9 cellular contexts compared by ENCODE assay signal in the genomic region with DNA sequence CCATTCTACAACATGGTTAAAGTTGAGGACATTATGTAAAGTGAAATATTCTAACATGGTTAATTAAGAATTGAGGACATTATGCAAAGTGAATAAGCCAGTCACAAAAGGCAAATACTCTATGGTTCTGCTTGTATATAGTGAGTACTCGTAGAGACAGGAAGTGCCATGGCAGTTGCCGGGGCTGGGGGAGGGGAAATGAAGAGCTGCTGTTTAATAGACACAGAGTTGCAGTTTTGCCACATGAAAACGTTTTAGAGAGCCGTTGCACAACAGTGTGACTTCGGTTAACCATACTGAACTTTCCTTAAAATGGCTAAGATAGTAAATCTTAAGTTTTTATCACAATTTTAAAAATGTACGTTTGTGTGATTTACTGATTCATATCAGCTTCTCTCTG.
A peak's percentile ranks its signal among the peaks of the same experiment; 100 is the strongest.
DNase-seq lines count a peak whose midpoint lies in the region; ATAC-seq and TF ChIP-seq lines count a peak whose summit lies in the region.
"Had no signal": no experiment of that assay in that cellular context is flagged by ENCODE, and none has a peak within 500 bp of the region (broad histone marks: within the 10 kb centered on the region; RNA-seq: fewer than 3 reads in every experiment).

No MANE protein-coding gene starts in this region.

- intact Hi-C loops in posterior vena cava (cut with DNase I) (no loop called here), testis (cut with DNase I; ENCODE audit: low total_unique reads) (no loop called here)

- no peak for TF ChIP-seq POLR2A in testis (IDR thresholded peaks at IDR 0.05)

- peak overlapping the region; percentile 39 to 74 (median 60) for H3K27ac Mint-ChIP-seq in CD4-positive, CD25-positive, alpha-beta regulatory T cell
- H3K27ac Mint-ChIP-seq in activated T-cell treated with anti-CD3 and anti-CD28 coated beads, Interleukin-2, amount 50 U/mL, for 72 hours: peak overlapping the region; percentile 66
- H3K27ac Mint-ChIP-seq in stimulated activated naive B cell treated with anti-CD40 and anti-IgM and Interleukin-4, amounts not matched to agents 10 μg/mL and 1 μg/mL and 100 μg/mL, for 72 hours: no peak overlapping the region
- H3K27ac Mint-ChIP-seq: B cell had no signal

- peaks cover 15% of the 10 kb centered on the region for H3K4me1 ChIP-seq in CD4-positive, CD25-positive, alpha-beta regulatory T cell (ENCODE audit: control insufficient read depth, insufficient read depth, low read length, poor library complexity, severe bottlenecking)
- no peaks in the 10 kb centered on the region for H3K4me1 ChIP-seq in testis

- peak; percentile 17 to 81 (median 71) for DNase-seq in CD4-positive, CD25-positive, alpha-beta regulatory T cell
- DNase-seq in SKM-1 treated with dmso at 0.1 percent for 144 hours (lab: John Stamatoyannopoulos, UW; ENCODE audit: unreplicated experiment) (peak; percentile 79), posterior vena cava (ENCODE audit: low spot score) (no peak), testis (no peak), GM19238 (ENCODE audit: insufficient read length, low spot score) (no peak)
- DNase-seq in activated T-cell treated with anti-CD3 and anti-CD28 coated beads, Interleukin-2, amount 50 U/mL, for 72 hours: peak; percentile 63 to 65
- peak; percentile 67 for DNase-seq in stimulated activated CD4-positive, alpha-beta T cell treated with anti-CD3 and anti-CD28 coated beads, Interleukin-15, amount 100 ng/mL, for 24 hours
- no peak for DNase-seq in stimulated activated naive B cell treated with anti-CD40 and anti-IgM and Interleukin-4, amounts not matched to agents 10 μg/mL and 1 μg/mL and 100 μg/mL, for 72 hours

- no peak for TF ChIP-seq CTCF in testis (IDR thresholded peaks at IDR 0.05)

- H3K9me3 ChIP-seq in CD4-positive, CD25-positive, alpha-beta regulatory T cell (ENCODE audit: control insufficient read depth in 2 of 2, low read length in 2 of 2): no peaks in the 10 kb centered on the region
- no peaks in the 10 kb centered on the region for H3K9me3 ChIP-seq in testis

- WGBS in testis, 2 donors: 67 to 89% methylated on average over 6 of the region's 6 CpGs

- peak; percentile 85 to 88 for ATAC-seq in CD4-positive, CD25-positive, alpha-beta regulatory T cell (ENCODE audit: low read depth in 2 of 2)
- ATAC-seq in activated T-cell treated with anti-CD3 and anti-CD28 coated beads, Interleukin-2, amount 50 U/mL, for 72 hours (replicated peaks in 1 of 2): peak; percentile 64 to 69
- ATAC-seq in stimulated activated naive B cell treated with anti-CD40 and anti-IgM and Interleukin-4, amounts not matched to agents 10 μg/mL and 1 μg/mL and 100 μg/mL, for 72 hours (replicated peaks): no peak

- H3K27me3 Mint-ChIP-seq in CD4-positive, CD25-positive, alpha-beta regulatory T cell: peaks cover 4% of the 10 kb centered on the region
- H3K27me3 Mint-ChIP-seq in activated T-cell treated with anti-CD3 and anti-CD28 coated beads, Interleukin-2, amount 50 U/mL, for 72 hours (ENCODE audit: low read depth): no peaks in the 10 kb centered on the region
- H3K27me3 Mint-ChIP-seq in stimulated activated naive B cell treated with anti-CD40 and anti-IgM and Interleukin-4, amounts not matched to agents 10 μg/mL and 1 μg/mL and 100 μg/mL, for 72 hours: peaks cover 0 to 12% of the 10 kb centered on the region in 2 donors

- peak overlapping the region; percentile 62 for H3K27ac ChIP-seq in CD4-positive, CD25-positive, alpha-beta regulatory T cell (ENCODE audit: insufficient read depth, low read length, poor library complexity, severe bottlenecking)
- H3K27ac ChIP-seq in testis: no peak overlapping the region

- peak overlapping the region in 3 of 4 donors; percentile 21 to 74 (median 61) for H3K4me3 Mint-ChIP-seq in CD4-positive, CD25-positive, alpha-beta regulatory T cell
- H3K4me3 Mint-ChIP-seq in activated T-cell treated with anti-CD3 and anti-CD28 coated beads, Interleukin-2, amount 50 U/mL, for 72 hours: peak overlapping the region; percentile 17 to 69
- H3K4me3 Mint-ChIP-seq in stimulated activated naive B cell treated with anti-CD40 and anti-IgM and Interleukin-4, amounts not matched to agents 10 μg/mL and 1 μg/mL and 100 μg/mL, for 72 hours: no peak overlapping the region
- H3K4me3 Mint-ChIP-seq: B cell had no signal

- H3K9me3 Mint-ChIP-seq in CD4-positive, CD25-positive, alpha-beta regulatory T cell: peaks cover 0 to 3% (median 0%) of the 10 kb centered on the region in 7 donors
- H3K9me3 Mint-ChIP-seq in activated T-cell treated with anti-CD3 and anti-CD28 coated beads, Interleukin-2, amount 50 U/mL, for 72 hours: peaks cover 3 to 9% of the 10 kb centered on the region in 2 donors
- H3K9me3 Mint-ChIP-seq in stimulated activated naive B cell treated with anti-CD40 and anti-IgM and Interleukin-4, amounts not matched to agents 10 μg/mL and 1 μg/mL and 100 μg/mL, for 72 hours: peaks cover 2 to 7% of the 10 kb centered on the region in 2 donors

- no peaks in the 10 kb centered on the region for H3K36me3 ChIP-seq in CD4-positive, CD25-positive, alpha-beta regulatory T cell (ENCODE audit: control insufficient read depth, insufficient read depth, low read length)
- H3K36me3 ChIP-seq in testis (ENCODE audit: low read depth, missing control alignments): no peaks in the 10 kb centered on the region

- no peaks in the 10 kb centered on the region for H3K27me3 ChIP-seq in CD4-positive, CD25-positive, alpha-beta regulatory T cell (ENCODE audit: control insufficient read depth, insufficient read depth, low read length)
- H3K27me3 ChIP-seq in testis: no peaks in the 10 kb centered on the region

- H3K36me3 Mint-ChIP-seq in CD4-positive, CD25-positive, alpha-beta regulatory T cell: no peaks in the 10 kb centered on the region
- H3K36me3 Mint-ChIP-seq in activated T-cell treated with anti-CD3 and anti-CD28 coated beads, Interleukin-2, amount 50 U/mL, for 72 hours (ENCODE audit: insufficient read depth in 2 of 2): peaks cover 3 to 7% of the 10 kb centered on the region in 2 donors
- H3K36me3 Mint-ChIP-seq in stimulated activated naive B cell treated with anti-CD40 and anti-IgM and Interleukin-4, amounts not matched to agents 10 μg/mL and 1 μg/mL and 100 μg/mL, for 72 hours: no peaks in the 10 kb centered on the region

- H3K4me1 Mint-ChIP-seq in CD4-positive, CD25-positive, alpha-beta regulatory T cell: peaks cover 0 to 53% (median 25%) of the 10 kb centered on the region in 4 donors
- H3K4me1 Mint-ChIP-seq in activated T-cell treated with anti-CD3 and anti-CD28 coated beads, Interleukin-2, amount 50 U/mL, for 72 hours (ENCODE audit: low read depth): peaks cover 80% of the 10 kb centered on the region
- H3K4me1 Mint-ChIP-seq in stimulated activated naive B cell treated with anti-CD40 and anti-IgM and Interleukin-4, amounts not matched to agents 10 μg/mL and 1 μg/mL and 100 μg/mL, for 72 hours: peaks cover 0 to 2% of the 10 kb centered on the region in 2 donors

- H3K4me3 ChIP-seq in CD4-positive, CD25-positive, alpha-beta regulatory T cell (ENCODE audit: low read depth, low read length): peak overlapping the region; percentile 63
- no peak overlapping the region for H3K4me3 ChIP-seq in testis

Comparison
In these comparisons a context has a peak if more than half of its experiments do, and no peak if none do; other contexts are left out.
1. ATAC-seq: peak in CD4-positive, CD25-positive, alpha-beta regulatory T cell (2 of 2) and activated T-cell treated with anti-CD3 and anti-CD28 coated beads, Interleukin-2, amount 50 U/mL, for 72 hours (2 of 2); none in stimulated activated naive B cell treated with anti-CD40 and anti-IgM and Interleukin-4, amounts not matched to agents 10 μg/mL and 1 μg/mL and 100 μg/mL, for 72 hours (0 of 2).
2. DNase-seq: peak in CD4-positive, CD25-positive, alpha-beta regulatory T cell (3 of 3), SKM-1 treated with dmso at 0.1 percent for 144 hours (single experiment), activated T-cell treated with anti-CD3 and anti-CD28 coated beads, Interleukin-2, amount 50 U/mL, for 72 hours (2 of 2) and stimulated activated CD4-positive, alpha-beta T cell treated with anti-CD3 and anti-CD28 coated beads, Interleukin-15, amount 100 ng/mL, for 24 hours (single experiment); none in posterior vena cava (single experiment), stimulated activated naive B cell treated with anti-CD40 and anti-IgM and Interleukin-4, amounts not matched to agents 10 μg/mL and 1 μg/mL and 100 μg/mL, for 72 hours (single experiment), testis (single experiment) and GM19238 (single experiment).
3. H3K4me3 Mint-ChIP-seq: peak in CD4-positive, CD25-positive, alpha-beta regulatory T cell (3 of 4) and activated T-cell treated with anti-CD3 and anti-CD28 coated beads, Interleukin-2, amount 50 U/mL, for 72 hours (2 of 2); none in stimulated activated naive B cell treated with anti-CD40 and anti-IgM and Interleukin-4, amounts not matched to agents 10 μg/mL and 1 μg/mL and 100 μg/mL, for 72 hours (0 of 2).